In genomic region chr20:34172926-34173325, GRCh38 we compare ENCODE assay signal across 27 cellular contexts.
"Had no signal": no experiment of that assay in that cellular context is flagged by ENCODE, and none has a peak within 500 bp of the region (broad histone marks: within the 10 kb centered on the region; RNA-seq: fewer than 3 reads in every experiment).

No MANE protein-coding gene starts in this region.

- FAIRE-seq: endometrium, frontal cortex, kidney had no signal

- H3K4me3 ChIP-seq: colonic mucosa, esophagus squamous epithelium, gastroesophageal sphincter, heart left ventricle, hepatocyte, lower lobe of right lung, mucosa of descending colon had no signal

- H3K27ac ChIP-seq: colonic mucosa, epithelial cell of prostate, esophagus squamous epithelium, gastroesophageal sphincter, heart left ventricle, lower lobe of right lung had no signal

- ATAC-seq: effector memory CD8-positive, alpha-beta T cell; esophagus mucosa; gastroesophageal sphincter; heart left ventricle; left colon; left lobe of liver; left ventricle myocardium superior; lower lobe of right lung; mucosa of descending colon had no signal

- H3K9me3 ChIP-seq: colonic mucosa, esophagus squamous epithelium, gastroesophageal sphincter, heart left ventricle, lower lobe of right lung, mucosa of descending colon had no signal

- H3K27me3 ChIP-seq: colonic mucosa, esophagus squamous epithelium, heart left ventricle, hepatocyte had no signal

- H3K4me1 ChIP-seq: colonic mucosa, esophagus squamous epithelium, gastroesophageal sphincter, lower lobe of right lung had no signal

- H3K4me2 ChIP-seq: hepatocyte had no signal

- H3K79me2 ChIP-seq: hepatocyte had no signal

- H3K36me3 ChIP-seq: colonic mucosa, esophagus squamous epithelium, gastroesophageal sphincter, heart left ventricle, lower lobe of right lung had no signal

- DNase-seq: colonic mucosa; cortex of kidney; effector CD8-positive, alpha-beta T cell; effector memory CD8-positive, alpha-beta T cell; endodermal cell; erythroblast; esophagus squamous epithelium; foreskin fibroblast; heart left ventricle; hypothalamus; immature natural killer cell; islet precursor cell; kidney; kidney glomerular epithelial cell; left colon; left ventricle myocardium superior; lower lobe of right lung; mesenchymal stem cell; mucosa of descending colon; naive B cell had no signal
